18 cellular contexts compared by ENCODE assay signal in the genomic region with DNA sequence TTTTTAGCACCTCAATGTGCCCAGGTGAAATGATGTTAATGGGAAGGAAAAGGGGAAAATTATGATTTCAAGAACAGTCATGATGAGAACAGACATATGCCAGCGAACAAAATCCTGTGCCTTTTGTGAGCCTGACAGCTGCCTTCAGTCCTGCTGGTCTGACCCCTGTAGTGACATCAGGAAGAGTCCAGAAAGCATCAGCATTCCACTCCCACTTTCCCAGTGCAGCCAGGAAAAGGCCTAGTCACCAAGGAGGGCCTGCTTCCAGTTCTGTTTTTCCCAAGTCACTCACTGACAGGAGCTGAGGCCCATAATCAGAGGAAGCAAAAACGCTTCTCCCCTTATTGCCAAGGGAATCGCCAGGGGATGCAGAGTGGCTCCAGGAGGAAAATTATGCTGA.
DNase-seq lines count a peak whose midpoint lies in the region; ATAC-seq, FAIRE-seq and TF ChIP-seq lines count a peak whose summit lies in the region.
"Had no signal": no experiment of that assay in that cellular context is flagged by ENCODE, and none has a peak within 500 bp of the region (broad histone marks: within the 10 kb centered on the region; RNA-seq: fewer than 3 reads in every experiment).

No MANE protein-coding gene starts in this region.

- H2AFZ ChIP-seq in astrocyte (ENCODE audit: low read depth, low read length) = no peak overlapping the region

- ATAC-seq in right cardiac atrium = peak; percentile 69 to 71

- CTCF ChIA-PET in CD4-positive, alpha-beta memory T cell (lab: Charles Lee; ENCODE audit: partially characterized antibody) = no interaction called here

- no peaks in the 10 kb centered on the region for H4K20me1 ChIP-seq in astrocyte (ENCODE audit: insufficient read depth, low read length)

- H3K36me3 Mint-ChIP-seq in astrocyte (ENCODE audit: low read depth, unreplicated experiment) = peaks cover 1% of the 10 kb centered on the region
- no peaks in the 10 kb centered on the region for H3K36me3 Mint-ChIP-seq in CD4-positive, alpha-beta memory T cell
- no peaks in the 10 kb centered on the region for H3K36me3 Mint-ChIP-seq in activated T-helper 1 cell treated with anti-CD3 and anti-CD28 coated beads, Interleukin-12 subunit alpha, Interleukin-12 subunit beta, Interleukin-2, Interleukin-4 antibody, amounts not matched to agents 30 ng/mL and 10 ng/mL and 1 ng/mL, durations not matched to agents 14 hours and 24 hours and 36 hours (ENCODE audit: low read depth)
- H3K36me3 Mint-ChIP-seq: CD4-positive, CD25-positive, alpha-beta regulatory T cell had no signal

- no peaks in the 10 kb centered on the region for H3K4me1 Mint-ChIP-seq in astrocyte (ENCODE audit: low read depth, unreplicated experiment)
- H3K4me1 Mint-ChIP-seq in CD4-positive, alpha-beta memory T cell = no peaks in the 10 kb centered on the region
- H3K4me1 Mint-ChIP-seq in activated T-helper 1 cell treated with anti-CD3 and anti-CD28 coated beads, Interleukin-12 subunit alpha, Interleukin-12 subunit beta, Interleukin-2, Interleukin-4 antibody, amounts not matched to agents 30 ng/mL and 10 ng/mL and 1 ng/mL, durations not matched to agents 14 hours and 24 hours and 36 hours (ENCODE audit: low read depth) = no peaks in the 10 kb centered on the region
- H3K4me1 Mint-ChIP-seq: CD4-positive, CD25-positive, alpha-beta regulatory T cell had no signal

- WGBS in right cardiac atrium = 56% methylated on average over 3 of the region's 3 CpGs
- 71 to 79% (median 76%) methylated on average over 3 of the region's 3 CpGs for WGBS in spleen, 5 donors

- H3K27ac ChIP-seq in astrocyte (ENCODE audit: low read depth, low read length) (no peak overlapping the region), right cardiac atrium (ENCODE audit: low read length) (peak overlapping the region; percentile 39), spleen (peak overlapping the region in 5 of 8 donors; percentile 9 to 56 (median 33))
- no peak overlapping the region for H3K27ac ChIP-seq in CD4-positive, alpha-beta memory T cell (ENCODE audit: low read depth, low read length)
- H3K27ac ChIP-seq: RWPE1, SJCRH30 had no signal

- intact Hi-C loops in right cardiac atrium (cut with DNase I) (no loop called here), spleen (cut with DNase I; ENCODE audit: low total_unique reads) (no loop called here)
- intact Hi-C loops in CD4-positive, alpha-beta memory T cell (cut with micrococcal nuclease) = no loop called here
- intact Hi-C loops in activated T-helper 1 cell treated with anti-CD3 and anti-CD28 coated beads, Interleukin-12 subunit alpha, Interleukin-12 subunit beta, Interleukin-2, Interleukin-4 antibody, amounts not matched to agents 30 ng/mL and 10 ng/mL and 1 ng/mL, durations not matched to agents 14 hours and 24 hours and 36 hours (cut with micrococcal nuclease) = no loop called here

- no peak for DNase-seq in astrocyte (ENCODE audit: low read depth)
- DNase-seq in fibroblast of the aortic adventitia (ENCODE audit: low read depth) = peak; percentile 30
- peak; percentile 55 to 72 (median 65) for DNase-seq in right cardiac atrium
- no peak for DNase-seq in spleen
- no peak for DNase-seq in CD4-positive, alpha-beta memory T cell
- no peak for DNase-seq in inferior parietal cortex (ENCODE audit: extremely low spot score)
- DNase-seq in activated T-helper 1 cell treated with anti-CD3 and anti-CD28 coated beads, Interleukin-12 subunit alpha, Interleukin-12 subunit beta, Interleukin-2, Interleukin-4 antibody, amounts not matched to agents 30 ng/mL and 10 ng/mL and 1 ng/mL, durations not matched to agents 14 hours and 24 hours and 36 hours (ENCODE audit: low spot score) = no peak
- DNase-seq: CD4-positive, CD25-positive, alpha-beta regulatory T cell; COR-L47; DMS79; Karpas-422; MG63; NCI-H1417 treated with DMSO at 0.1 percent for 48 hours; NCI-H187; NCI-H510A; SJCRH30 had no signal

- peaks cover 3% of the 10 kb centered on the region for H3K9me3 Mint-ChIP-seq in astrocyte (ENCODE audit: unreplicated experiment)
- H3K9me3 Mint-ChIP-seq in CD4-positive, alpha-beta memory T cell = no peaks in the 10 kb centered on the region
- H3K9me3 Mint-ChIP-seq in activated T-helper 1 cell treated with anti-CD3 and anti-CD28 coated beads, Interleukin-12 subunit alpha, Interleukin-12 subunit beta, Interleukin-2, Interleukin-4 antibody, amounts not matched to agents 30 ng/mL and 10 ng/mL and 1 ng/mL, durations not matched to agents 14 hours and 24 hours and 36 hours = no peaks in the 10 kb centered on the region

- H3K9ac ChIP-seq in astrocyte (ENCODE audit: low read length) = no peak overlapping the region

- H3K4me2 ChIP-seq in astrocyte (ENCODE audit: low read length) = no peak overlapping the region

- no peak for FAIRE-seq in astrocyte (lab: Jason Lieb, UNC)
- FAIRE-seq: H54 had no signal

- POLR2A ChIA-PET in CD4-positive, alpha-beta memory T cell (lab: Charles Lee; ENCODE audit: partially characterized antibody) = no interaction called here

- H3K27me3 ChIP-seq in astrocyte (ENCODE audit: insufficient read depth, low read length) = no peaks in the 10 kb centered on the region
- no peaks in the 10 kb centered on the region for H3K27me3 ChIP-seq in right cardiac atrium (ENCODE audit: control insufficient read depth, insufficient read depth)
- H3K27me3 ChIP-seq in spleen (replicated peaks in 1 of 7) = no peaks in the 10 kb centered on the region
- no peaks in the 10 kb centered on the region for H3K27me3 ChIP-seq in CD4-positive, alpha-beta memory T cell (ENCODE audit: insufficient read depth, low read length)
- H3K27me3 ChIP-seq: MG63, SJCRH30 had no signal

- H3K27ac Mint-ChIP-seq in astrocyte (ENCODE audit: unreplicated experiment) = peak overlapping the region; percentile 18
- no peak overlapping the region for H3K27ac Mint-ChIP-seq in CD4-positive, alpha-beta memory T cell
- no peak overlapping the region for H3K27ac Mint-ChIP-seq in activated T-helper 1 cell treated with anti-CD3 and anti-CD28 coated beads, Interleukin-12 subunit alpha, Interleukin-12 subunit beta, Interleukin-2, Interleukin-4 antibody, amounts not matched to agents 30 ng/mL and 10 ng/mL and 1 ng/mL, durations not matched to agents 14 hours and 24 hours and 36 hours
- H3K27ac Mint-ChIP-seq: CD4-positive, CD25-positive, alpha-beta regulatory T cell had no signal

- TF ChIP-seq CTCF in astrocyte (IDR thresholded peaks at IDR 0.05; ENCODE audit: insufficient read depth, low read depth, low read length) = no peak
- no peak for TF ChIP-seq CTCF in fibroblast of the aortic adventitia (IDR thresholded peaks at IDR 0.05; ENCODE audit: insufficient read depth, low read length)
- TF ChIP-seq CTCF in spleen (IDR thresholded peaks at IDR 0.05 in 8 of 11, conservative IDR thresholded peaks at IDR 0.05 in 3 of 11) = no peak

- no peaks in the 10 kb centered on the region for H3K79me2 ChIP-seq in astrocyte (ENCODE audit: insufficient read depth, low read length)

- TF ChIP-seq POLR2A in spleen (IDR thresholded peaks at IDR 0.05) = no peak

- H3K27me3 Mint-ChIP-seq in astrocyte (ENCODE audit: low read depth, unreplicated experiment) = peaks cover 12% of the 10 kb centered on the region
- peaks cover 8 to 16% of the 10 kb centered on the region in 2 donors for H3K27me3 Mint-ChIP-seq in CD4-positive, alpha-beta memory T cell
- peaks cover 8% of the 10 kb centered on the region for H3K27me3 Mint-ChIP-seq in activated T-helper 1 cell treated with anti-CD3 and anti-CD28 coated beads, Interleukin-12 subunit alpha, Interleukin-12 subunit beta, Interleukin-2, Interleukin-4 antibody, amounts not matched to agents 30 ng/mL and 10 ng/mL and 1 ng/mL, durations not matched to agents 14 hours and 24 hours and 36 hours (ENCODE audit: insufficient read depth)

- H3K4me3 ChIP-seq in astrocyte (ENCODE audit: insufficient read depth, low read depth, low read length) = no peak overlapping the region
- no peak overlapping the region for H3K4me3 ChIP-seq in fibroblast of the aortic adventitia (ENCODE audit: low read depth, low read length)
- no peak overlapping the region for H3K4me3 ChIP-seq in right cardiac atrium (ENCODE audit: low read length)
- H3K4me3 ChIP-seq in spleen = no peak overlapping the region
- no peak overlapping the region for H3K4me3 ChIP-seq in CD4-positive, alpha-beta memory T cell (ENCODE audit: low read length in 2 of 2)
- H3K4me3 ChIP-seq: MG63, SJCRH30 had no signal

- no peaks in the 10 kb centered on the region for H3K36me3 ChIP-seq in astrocyte (ENCODE audit: insufficient read depth, low read length)
- H3K36me3 ChIP-seq in spleen = no peaks in the 10 kb centered on the region
- no peaks in the 10 kb centered on the region for H3K36me3 ChIP-seq in CD4-positive, alpha-beta memory T cell (ENCODE audit: insufficient read depth, low read length)
- H3K36me3 ChIP-seq: MG63, SJCRH30 had no signal

- H3K4me3 Mint-ChIP-seq in astrocyte (ENCODE audit: unreplicated experiment) = no peak overlapping the region
- no peak overlapping the region for H3K4me3 Mint-ChIP-seq in CD4-positive, alpha-beta memory T cell
- no peak overlapping the region for H3K4me3 Mint-ChIP-seq in activated T-helper 1 cell treated with anti-CD3 and anti-CD28 coated beads, Interleukin-12 subunit alpha, Interleukin-12 subunit beta, Interleukin-2, Interleukin-4 antibody, amounts not matched to agents 30 ng/mL and 10 ng/mL and 1 ng/mL, durations not matched to agents 14 hours and 24 hours and 36 hours
- H3K4me3 Mint-ChIP-seq: CD4-positive, CD25-positive, alpha-beta regulatory T cell had no signal

- no peaks in the 10 kb centered on the region for H3K4me1 ChIP-seq in astrocyte (ENCODE audit: insufficient read depth, low read length)
- peaks cover 7% of the 10 kb centered on the region for H3K4me1 ChIP-seq in right cardiac atrium (ENCODE audit: control insufficient read depth, insufficient read depth, low read length)
- H3K4me1 ChIP-seq in spleen = peaks cover 0 to 20% (median 13%) of the 10 kb centered on the region in 6 donors
- H3K4me1 ChIP-seq in CD4-positive, alpha-beta memory T cell (ENCODE audit: insufficient read depth, low read length) = no peaks in the 10 kb centered on the region
- H3K4me1 ChIP-seq: SJCRH30 had no signal

- no peaks in the 10 kb centered on the region for H3K9me3 ChIP-seq in astrocyte (ENCODE audit: insufficient read depth, low read depth, low read length)
- no peaks in the 10 kb centered on the region for H3K9me3 ChIP-seq in right cardiac atrium (ENCODE audit: control insufficient read depth, low read length)
- H3K9me3 ChIP-seq in spleen = no peaks in the 10 kb centered on the region
- no peaks in the 10 kb centered on the region for H3K9me3 ChIP-seq in CD4-positive, alpha-beta memory T cell (ENCODE audit: control insufficient read depth in 1 of 2, low read length in 2 of 2)
- H3K9me3 ChIP-seq: MG63, SJCRH30 had no signal

Comparison
In these comparisons a context has a peak if more than half of its experiments do, and no peak if none do; other contexts are left out.
1. DNase-seq: peak in fibroblast of the aortic adventitia (single experiment) and right cardiac atrium (3 of 3); none in astrocyte (single experiment), spleen (single experiment), CD4-positive, alpha-beta memory T cell (0 of 5), inferior parietal cortex (single experiment) and activated T-helper 1 cell treated with anti-CD3 and anti-CD28 coated beads, Interleukin-12 subunit alpha, Interleukin-12 subunit beta, Interleukin-2, Interleukin-4 antibody, amounts not matched to agents 30 ng/mL and 10 ng/mL and 1 ng/mL, durations not matched to agents 14 hours and 24 hours and 36 hours (single experiment).
2. H3K27ac ChIP-seq: peak in right cardiac atrium (single experiment) and spleen (5 of 8); none in astrocyte (single experiment) and CD4-positive, alpha-beta memory T cell (single experiment).